ENCODE assay signal across 22 cellular contexts in the genomic region with DNA sequence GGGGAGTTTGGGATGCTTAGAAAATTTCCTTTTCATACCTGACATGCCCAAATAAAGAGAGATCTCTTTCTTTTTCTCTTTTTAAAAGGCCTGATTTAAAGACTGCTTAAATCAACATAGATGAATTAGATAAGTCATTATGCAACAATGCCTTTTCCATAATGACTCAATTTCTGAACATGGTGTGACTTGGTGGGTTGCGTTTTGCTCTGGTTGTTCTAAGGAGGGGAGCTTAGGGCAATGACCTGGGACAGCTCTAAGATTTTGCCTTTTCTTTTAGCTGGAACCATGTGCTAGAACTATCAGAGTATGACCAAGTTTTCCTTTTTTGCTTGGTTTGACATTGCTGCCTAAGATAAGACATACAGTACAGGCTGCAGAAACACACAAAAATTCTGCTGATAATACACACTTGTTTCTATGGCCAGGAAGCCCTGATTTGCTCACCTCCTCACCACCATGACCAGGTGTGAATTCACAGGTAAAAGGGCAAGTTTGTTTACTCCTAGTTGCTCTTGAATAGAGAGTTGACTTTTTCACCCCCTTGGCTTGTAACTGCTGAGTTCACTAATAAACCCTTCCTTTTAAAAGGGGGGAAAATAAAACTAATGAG. TPM values are rescaled to one million over a fixed set of nuclear protein-coding genes. Genes with fewer than 3 reads are reported as not detected.
DNase-seq lines count a peak whose midpoint lies in the region; ATAC-seq, FAIRE-seq and TF ChIP-seq lines count a peak whose summit lies in the region.
"Had no signal": no experiment of that assay in that cellular context is flagged by ENCODE, and none has a peak within 500 bp of the region (broad histone marks: within the 10 kb centered on the region; RNA-seq: fewer than 3 reads in every experiment).

No MANE protein-coding gene starts in this region.

- H3K4me3 Mint-ChIP-seq in activated naive CD4-positive, alpha-beta T cell treated with anti-CD3 and anti-CD28 coated beads, Interleukin-2, amount 10 ng/mL, durations not matched to agents 7 days and 5 days: no peak overlapping the region
- no peak overlapping the region for H3K4me3 Mint-ChIP-seq in activated CD8-positive, alpha-beta T cell treated with anti-CD3 and anti-CD28 coated beads for 36 hours
- H3K4me3 Mint-ChIP-seq in osteocyte (ENCODE audit: unreplicated experiment): no peak overlapping the region
- H3K4me3 Mint-ChIP-seq: endodermal cell had no signal

- H3K9me3 Mint-ChIP-seq in activated naive CD4-positive, alpha-beta T cell treated with anti-CD3 and anti-CD28 coated beads, Interleukin-2, amount 10 ng/mL, durations not matched to agents 7 days and 5 days: peaks cover 19% of the 10 kb centered on the region
- peaks cover 10% of the 10 kb centered on the region for H3K9me3 Mint-ChIP-seq in activated CD8-positive, alpha-beta T cell treated with anti-CD3 and anti-CD28 coated beads for 36 hours
- no peaks in the 10 kb centered on the region for H3K9me3 Mint-ChIP-seq in osteocyte (ENCODE audit: unreplicated experiment)
- H3K9me3 Mint-ChIP-seq: endodermal cell had no signal

- CTCF ChIA-PET in activated naive CD4-positive, alpha-beta T cell treated with anti-CD3 and anti-CD28 coated beads, Interleukin-2, amount 10 ng/mL, durations not matched to agents 7 days and 5 days (lab: Charles Lee): interaction anchor here (1.0 to 4.9 kb wide), 14 partner anchors 11 to 195 kb away, joined by 3 to 63 read pairs (median 6); a partner anchor contains a TSS
- CTCF ChIA-PET in activated CD8-positive, alpha-beta T cell treated with anti-CD3 and anti-CD28 coated beads for 36 hours (lab: Charles Lee): interaction anchor here (0.8 to 4.2 kb wide), 12 partner anchors 9 to 233 kb away, joined by 3 to 43 read pairs (median 4); a partner anchor contains a TSS

- H3K27me3 Mint-ChIP-seq in activated naive CD4-positive, alpha-beta T cell treated with anti-CD3 and anti-CD28 coated beads, Interleukin-2, amount 10 ng/mL, durations not matched to agents 7 days and 5 days: peaks cover 11% of the 10 kb centered on the region
- peaks cover 7% of the 10 kb centered on the region for H3K27me3 Mint-ChIP-seq in activated CD8-positive, alpha-beta T cell treated with anti-CD3 and anti-CD28 coated beads for 36 hours
- peaks cover 10% of the 10 kb centered on the region for H3K27me3 Mint-ChIP-seq in osteocyte (ENCODE audit: unreplicated experiment)

- no peak overlapping the region for H3K4me3 ChIP-seq in bronchial epithelial cell (ENCODE audit: low read depth, low read length)
- H3K4me3 ChIP-seq: right lobe of liver, tibial nerve had no signal

- no peaks in the 10 kb centered on the region for H3K36me3 ChIP-seq in bronchial epithelial cell (ENCODE audit: control insufficient read depth, insufficient read depth, low read length)
- H3K36me3 ChIP-seq: right lobe of liver, tibial nerve had no signal

- intact Hi-C loops in activated CD8-positive, alpha-beta T cell treated with anti-CD3 and anti-CD28 coated beads for 36 hours (cut with micrococcal nuclease): loop anchor here (2.0 to 5.0 kb wide), 2 partner anchors 102 to 189 kb away; a partner anchor contains a TSS

- peaks cover 65% of the 10 kb centered on the region for H3K4me1 Mint-ChIP-seq in activated naive CD4-positive, alpha-beta T cell treated with anti-CD3 and anti-CD28 coated beads, Interleukin-2, amount 10 ng/mL, durations not matched to agents 7 days and 5 days
- peaks cover 59% of the 10 kb centered on the region for H3K4me1 Mint-ChIP-seq in activated CD8-positive, alpha-beta T cell treated with anti-CD3 and anti-CD28 coated beads for 36 hours (ENCODE audit: low read depth)
- H3K4me1 Mint-ChIP-seq in osteocyte (ENCODE audit: unreplicated experiment): peaks cover 13% of the 10 kb centered on the region

- TF ChIP-seq CTCF in activated CD8-positive, alpha-beta T cell treated with anti-CD3 and anti-CD28 coated beads for 36 hours (IDR thresholded peaks at IDR 0.05): no peak
- TF ChIP-seq CTCF in bronchial epithelial cell (IDR thresholded peaks at IDR 0.05; ENCODE audit: insufficient read depth, low read length, severe bottlenecking) (no peak), osteocyte (IDR thresholded peaks at IDR 0.05) (no peak)

- POLR2A ChIA-PET in activated CD8-positive, alpha-beta T cell treated with anti-CD3 and anti-CD28 coated beads for 36 hours (lab: Charles Lee): interaction anchor here (0.9 to 1.1 kb wide), 3 partner anchors 8 to 115 kb away, joined by 3 to 4 read pairs (median 3); no protein-coding TSS in a partner anchor

- no peak for FAIRE-seq in bronchial epithelial cell (lab: Jason Lieb, UNC)
- FAIRE-seq: GM18507 had no signal

- peak overlapping the region; percentile 0 for H3K27ac Mint-ChIP-seq in activated naive CD4-positive, alpha-beta T cell treated with anti-CD3 and anti-CD28 coated beads, Interleukin-2, amount 10 ng/mL, durations not matched to agents 7 days and 5 days
- H3K27ac Mint-ChIP-seq in activated CD8-positive, alpha-beta T cell treated with anti-CD3 and anti-CD28 coated beads for 36 hours: peak overlapping the region; percentile 64
- H3K27ac Mint-ChIP-seq in osteocyte (ENCODE audit: unreplicated experiment): no peak overlapping the region
- H3K27ac Mint-ChIP-seq: endodermal cell had no signal

- peaks cover 23% of the 10 kb centered on the region for H3K36me3 Mint-ChIP-seq in activated naive CD4-positive, alpha-beta T cell treated with anti-CD3 and anti-CD28 coated beads, Interleukin-2, amount 10 ng/mL, durations not matched to agents 7 days and 5 days
- peaks cover 3% of the 10 kb centered on the region for H3K36me3 Mint-ChIP-seq in activated CD8-positive, alpha-beta T cell treated with anti-CD3 and anti-CD28 coated beads for 36 hours (ENCODE audit: low read depth)
- no peaks in the 10 kb centered on the region for H3K36me3 Mint-ChIP-seq in osteocyte (ENCODE audit: unreplicated experiment)

- DNase-seq in activated naive CD4-positive, alpha-beta T cell treated with anti-CD3 and anti-CD28 coated beads, Interleukin-2, amount 10 ng/mL, durations not matched to agents 7 days and 5 days: no peak
- no peak for DNase-seq in activated naive CD4-positive, alpha-beta T cell (lab: John Stamatoyannopoulos, UW)
- peak; percentile 66 for DNase-seq in activated CD8-positive, alpha-beta T cell treated with anti-CD3 and anti-CD28 coated beads for 36 hours
- DNase-seq in bronchial epithelial cell (ENCODE audit: low read depth): peak; percentile 67
- DNase-seq in stimulated activated naive CD8-positive, alpha-beta T cell treated with anti-CD3 and anti-CD28 coated beads, Interleukin-15, Interleukin-2, amounts not matched to agents 100 U/mL and 50 U/mL, for 24 hours: no peak
- DNase-seq in OCI-M2 (lab: John Stamatoyannopoulos, UW; ENCODE audit: unreplicated experiment): no peak
- no peak for DNase-seq in osteocyte (ENCODE audit: extremely low spot score, unreplicated experiment)
- no peak for DNase-seq in KG1 (lab: John Stamatoyannopoulos, UW)
- DNase-seq: activated CD4-positive, CD25-positive, alpha-beta regulatory T cell treated with anti-CD3 and anti-CD28 coated beads, Interleukin-2, amount 50 U/mL, for 72 hours; endodermal cell; head of caudate nucleus; NCI-H187; NCI-H2227 treated with DMSO at 0.1 percent for 48 hours; occipital lobe; right lobe of liver; stimulated activated naive CD4-positive, alpha-beta T cell; T-helper 9 cell had no signal

- no peaks in the 10 kb centered on the region for H3K27me3 ChIP-seq in bronchial epithelial cell (ENCODE audit: control insufficient read depth, insufficient read depth, low read length)
- H3K27me3 ChIP-seq: right lobe of liver had no signal

- ATAC-seq in activated CD8-positive, alpha-beta T cell treated with anti-CD3 and anti-CD28 coated beads for 36 hours: peak; percentile 57
- ATAC-seq in stimulated activated naive CD8-positive, alpha-beta T cell treated with anti-CD3 and anti-CD28 coated beads, Interleukin-15, Interleukin-2, amounts not matched to agents 100 U/mL and 50 U/mL, for 24 hours: peak; percentile 51
- ATAC-seq: Panc1, right lobe of liver had no signal

RNA-seq across cellular contexts. Expression of a gene that starts 58.1 kb away (rescaled TPM):
- total RNA-seq in activated CD8-positive, alpha-beta T cell treated with anti-CD3 and anti-CD28 coated beads for 36 hours: under 1 TPM; 0.09 to 0.20 TPM
- total RNA-seq in bronchial epithelial cell (65.8 and 162 TPM in 2 replicates), osteocyte (not detected in 2 replicates)
- total RNA-seq: Daoy, occipital lobe, SK-MEL-5 had no signal

Comparison
In these comparisons a context has a peak if more than half of its experiments do, and no peak if none do; other contexts are left out.
1. DNase-seq: peak in activated CD8-positive, alpha-beta T cell treated with anti-CD3 and anti-CD28 coated beads for 36 hours (single experiment) and bronchial epithelial cell (single experiment); none in activated naive CD4-positive, alpha-beta T cell treated with anti-CD3 and anti-CD28 coated beads, Interleukin-2, amount 10 ng/mL, durations not matched to agents 7 days and 5 days (single experiment), activated naive CD4-positive, alpha-beta T cell (0 of 4), stimulated activated naive CD8-positive, alpha-beta T cell treated with anti-CD3 and anti-CD28 coated beads, Interleukin-15, Interleukin-2, amounts not matched to agents 100 U/mL and 50 U/mL, for 24 hours (single experiment), OCI-M2 (single experiment), osteocyte (single experiment) and KG1 (single experiment).
2. RNA of a gene that starts 58.1 kb away (total RNA-seq): 65.8 to 162 TPM in bronchial epithelial cell; 0.09 to 0.20 TPM in activated CD8-positive, alpha-beta T cell treated with anti-CD3 and anti-CD28 coated beads for 36 hours and not detected in osteocyte; every median in the first group is over 10 times any median in the second.